Comparison of ENCODE assay signal across 19 cellular contexts in genomic region chr3:46942079-46942478, GRCh38. TPM values are rescaled to one million over a fixed set of nuclear protein-coding genes. Genes with fewer than 3 reads are reported as not detected.
DNase-seq lines count a peak whose midpoint lies in the region; ATAC-seq and TF ChIP-seq lines count a peak whose summit lies in the region.
"Had no signal": no experiment of that assay in that cellular context is flagged by ENCODE, and none has a peak within 500 bp of the region (broad histone marks: within the 10 kb centered on the region; RNA-seq: fewer than 3 reads in every experiment).

No MANE protein-coding gene starts in this region.

- H3K4me3 Mint-ChIP-seq in effector memory CD8-positive, alpha-beta T cell = no peak overlapping the region
- no peak overlapping the region for H3K4me3 Mint-ChIP-seq in stimulated activated naive B cell treated with anti-CD40 and anti-IgM and Interleukin-4, amounts not matched to agents 10 μg/mL and 1 μg/mL and 100 μg/mL, for 72 hours
- H3K4me3 Mint-ChIP-seq in stimulated activated naive CD8-positive, alpha-beta T cell treated with anti-CD3 and anti-CD28 coated beads, Interleukin-15, amount 100 ng/mL, for 72 hours = no peak overlapping the region
- H3K4me3 Mint-ChIP-seq: activated naive CD8-positive, alpha-beta T cell treated with anti-CD3 and anti-CD28 coated beads, Interleukin-2, amount 10 ng/mL, durations not matched to agents 7 days and 5 days; activated T-cell treated with anti-CD3 and anti-CD28 coated beads, Interleukin-2, amount 50 U/mL, for 4 hours had no signal

- no peak for TF ChIP-seq CTCF in Peyer's patch (IDR thresholded peaks at IDR 0.05)

- no peaks in the 10 kb centered on the region for H3K27me3 ChIP-seq in Peyer's patch
- H3K27me3 ChIP-seq in mucosa of rectum (ENCODE audit: control insufficient read depth in 2 of 2, insufficient read depth in 2 of 2, low read length in 2 of 2) = no peaks in the 10 kb centered on the region
- H3K27me3 ChIP-seq: BLaER1 treated with 17β-estradiol and CSF1 and Interleukin-3, amounts not matched to agents 10 nM and 100 nM; cardiac muscle cell; tibial artery had no signal

- H3K4me3 ChIP-seq in Peyer's patch (no peak overlapping the region), mucosa of rectum (ENCODE audit: low read length in 2 of 2) (peak overlapping the region in 1 of 2 donors; percentile 60)
- H3K4me3 ChIP-seq: BLaER1 treated with 17β-estradiol and CSF1 and Interleukin-3, amounts not matched to agents 10 nM and 100 nM; cardiac muscle cell; tibial artery had no signal

- H3K9me3 ChIP-seq in Peyer's patch = no peaks in the 10 kb centered on the region
- no peaks in the 10 kb centered on the region for H3K9me3 ChIP-seq in mucosa of rectum (ENCODE audit: control insufficient read depth in 2 of 2, low read length in 2 of 2)
- H3K9me3 ChIP-seq: tibial artery had no signal

- H3K27me3 Mint-ChIP-seq in effector memory CD8-positive, alpha-beta T cell = no peaks in the 10 kb centered on the region
- H3K27me3 Mint-ChIP-seq in stimulated activated naive B cell treated with anti-CD40 and anti-IgM and Interleukin-4, amounts not matched to agents 10 μg/mL and 1 μg/mL and 100 μg/mL, for 72 hours = no peaks in the 10 kb centered on the region
- no peaks in the 10 kb centered on the region for H3K27me3 Mint-ChIP-seq in stimulated activated naive CD8-positive, alpha-beta T cell treated with anti-CD3 and anti-CD28 coated beads, Interleukin-15, amount 100 ng/mL, for 72 hours
- H3K27me3 Mint-ChIP-seq: activated naive CD8-positive, alpha-beta T cell treated with anti-CD3 and anti-CD28 coated beads, Interleukin-2, amount 10 ng/mL, durations not matched to agents 7 days and 5 days had no signal

- peaks cover 52% of the 10 kb centered on the region for H3K36me3 Mint-ChIP-seq in effector memory CD8-positive, alpha-beta T cell (ENCODE audit: insufficient read depth)
- peaks cover 53 to 78% of the 10 kb centered on the region in 2 donors for H3K36me3 Mint-ChIP-seq in stimulated activated naive B cell treated with anti-CD40 and anti-IgM and Interleukin-4, amounts not matched to agents 10 μg/mL and 1 μg/mL and 100 μg/mL, for 72 hours

- H3K9me3 Mint-ChIP-seq in effector memory CD8-positive, alpha-beta T cell = no peaks in the 10 kb centered on the region
- H3K9me3 Mint-ChIP-seq in stimulated activated naive B cell treated with anti-CD40 and anti-IgM and Interleukin-4, amounts not matched to agents 10 μg/mL and 1 μg/mL and 100 μg/mL, for 72 hours = no peaks in the 10 kb centered on the region
- H3K9me3 Mint-ChIP-seq in stimulated activated naive CD8-positive, alpha-beta T cell treated with anti-CD3 and anti-CD28 coated beads, Interleukin-15, amount 100 ng/mL, for 72 hours = no peaks in the 10 kb centered on the region
- H3K9me3 Mint-ChIP-seq: activated naive CD8-positive, alpha-beta T cell treated with anti-CD3 and anti-CD28 coated beads, Interleukin-2, amount 10 ng/mL, durations not matched to agents 7 days and 5 days; activated T-cell treated with anti-CD3 and anti-CD28 coated beads, Interleukin-2, amount 50 U/mL, for 4 hours had no signal

- peak in 2 of 3 donors; percentile 68 to 75 for DNase-seq in Peyer's patch
- DNase-seq in effector memory CD8-positive, alpha-beta T cell = no peak
- no peak for DNase-seq in stimulated activated naive B cell treated with anti-CD40 and anti-IgM and Interleukin-4, amounts not matched to agents 10 μg/mL and 1 μg/mL and 100 μg/mL, for 72 hours
- DNase-seq in stimulated activated naive CD8-positive, alpha-beta T cell treated with anti-CD3 and anti-CD28 coated beads, Interleukin-15, amount 100 ng/mL, for 72 hours = no peak
- no peak for DNase-seq in MV-4-11 (lab: John Stamatoyannopoulos, UW)
- no peak for DNase-seq in AG08395 (ENCODE audit: low spot score)
- DNase-seq: activated naive CD8-positive, alpha-beta T cell treated with anti-CD3 and anti-CD28 coated beads, Interleukin-2, amount 10 ng/mL, durations not matched to agents 7 days and 5 days; activated T-cell treated with anti-CD3 and anti-CD28 coated beads, Interleukin-2, amount 50 U/mL, for 4 hours; DMS79 treated with DMSO at 0.1 percent for 48 hours; effector memory CD4-positive, alpha-beta T cell; NCI-H526 treated with DMSO at 0.1 percent for 48 hours; nucleus accumbens; stimulated activated CD4-positive, alpha-beta T cell treated with anti-CD3 and anti-CD28 coated beads, Interleukin-4, amount 100 ng/mL, for 24 hours; stimulated activated CD8-positive, alpha-beta memory T cell treated with anti-CD3 and anti-CD28 coated beads, Interleukin-4, amount 100 ng/mL, for 48 hours had no signal

- TF ChIP-seq POLR2A in Peyer's patch (IDR thresholded peaks at IDR 0.05) = peak in 1 of 2 donors; percentile 37

- ATAC-seq in effector memory CD8-positive, alpha-beta T cell (replicated peaks) = no peak
- no peak for ATAC-seq in stimulated activated naive B cell treated with anti-CD40 and anti-IgM and Interleukin-4, amounts not matched to agents 10 μg/mL and 1 μg/mL and 100 μg/mL, for 72 hours (replicated peaks)
- ATAC-seq in GM21367 (IDR thresholded peaks at IDR 0.05; ENCODE audit: unreplicated experiment) = no peak
- ATAC-seq in stimulated activated naive CD8-positive, alpha-beta T cell treated with anti-CD3 and anti-CD28 coated beads, Interleukin-15, amount 100 ng/mL, for 72 hours = no peak
- ATAC-seq: activated T-cell treated with anti-CD3 and anti-CD28 coated beads, Interleukin-2, amount 50 U/mL, for 4 hours had no signal

- H3K36me3 ChIP-seq in Peyer's patch = peaks cover 0 to 29% (median 0%) of the 10 kb centered on the region in 3 donors
- H3K36me3 ChIP-seq in mucosa of rectum (ENCODE audit: control insufficient read depth in 2 of 2, insufficient read depth in 2 of 2, low read length in 2 of 2) = peaks cover 9 to 32% of the 10 kb centered on the region in 2 donors
- H3K36me3 ChIP-seq: cardiac muscle cell had no signal

- H3K4me1 ChIP-seq in Peyer's patch = peaks cover 3 to 86% (median 28%) of the 10 kb centered on the region in 4 donors
- peaks cover 56 to 61% of the 10 kb centered on the region in 2 donors for H3K4me1 ChIP-seq in mucosa of rectum (ENCODE audit: control insufficient read depth in 2 of 2, insufficient read depth in 2 of 2, low read length in 2 of 2)

- H3K9ac ChIP-seq in mucosa of rectum (ENCODE audit: low read depth in 1 of 2, low read length in 2 of 2) = peak overlapping the region in 1 of 2 donors; percentile 68
- H3K9ac ChIP-seq: BLaER1 treated with 17β-estradiol and CSF1 and Interleukin-3, amounts not matched to agents 10 nM and 100 nM had no signal

- peak overlapping the region in 3 of 4 donors; percentile 81 to 91 (median 90) for H3K27ac ChIP-seq in Peyer's patch
- H3K27ac ChIP-seq in mucosa of rectum (ENCODE audit: low read depth in 2 of 2, low read length in 2 of 2) = peak overlapping the region; percentile 88 to 90
- H3K27ac ChIP-seq: BLaER1 treated with 17β-estradiol and CSF1 and Interleukin-3, amounts not matched to agents 10 nM and 100 nM; tibial artery had no signal

- H3K27ac Mint-ChIP-seq in effector memory CD8-positive, alpha-beta T cell = peak overlapping the region; percentile 41 to 70
- peak overlapping the region; percentile 88 for H3K27ac Mint-ChIP-seq in stimulated activated naive B cell treated with anti-CD40 and anti-IgM and Interleukin-4, amounts not matched to agents 10 μg/mL and 1 μg/mL and 100 μg/mL, for 72 hours
- no peak overlapping the region for H3K27ac Mint-ChIP-seq in stimulated activated naive CD8-positive, alpha-beta T cell treated with anti-CD3 and anti-CD28 coated beads, Interleukin-15, amount 100 ng/mL, for 72 hours

- peaks cover 63 to 74% of the 10 kb centered on the region in 2 donors for H3K4me1 Mint-ChIP-seq in effector memory CD8-positive, alpha-beta T cell (ENCODE audit: low read depth in 2 of 2)
- H3K4me1 Mint-ChIP-seq in stimulated activated naive B cell treated with anti-CD40 and anti-IgM and Interleukin-4, amounts not matched to agents 10 μg/mL and 1 μg/mL and 100 μg/mL, for 72 hours = peaks cover 76 to 97% of the 10 kb centered on the region in 2 donors
- peaks cover 76% of the 10 kb centered on the region for H3K4me1 Mint-ChIP-seq in stimulated activated naive CD8-positive, alpha-beta T cell treated with anti-CD3 and anti-CD28 coated beads, Interleukin-15, amount 100 ng/mL, for 72 hours

RNA-seq across cellular contexts. Expression of gene CCDC12, which starts 34.5 kb away (rescaled TPM):
- total RNA-seq in Peyer's patch = 10 to 100 TPM; 41.7 to 90.0 (median 59.2) TPM

RNA-seq across cellular contexts. Expression of gene NBEAL2, which starts 37.4 kb away (rescaled TPM):
- 100 to 1,000 TPM; 111 to 304 (median 229) TPM for total RNA-seq in Peyer's patch

Comparison
In these comparisons a context has a peak if more than half of its experiments do, and no peak if none do; other contexts are left out.
1. DNase-seq: peak in Peyer's patch (2 of 3); none in effector memory CD8-positive, alpha-beta T cell (0 of 3), stimulated activated naive B cell treated with anti-CD40 and anti-IgM and Interleukin-4, amounts not matched to agents 10 μg/mL and 1 μg/mL and 100 μg/mL, for 72 hours (single experiment), stimulated activated naive CD8-positive, alpha-beta T cell treated with anti-CD3 and anti-CD28 coated beads, Interleukin-15, amount 100 ng/mL, for 72 hours (0 of 2), MV-4-11 (single experiment) and AG08395 (single experiment).
2. H3K27ac Mint-ChIP-seq: peak in effector memory CD8-positive, alpha-beta T cell (2 of 2) and stimulated activated naive B cell treated with anti-CD40 and anti-IgM and Interleukin-4, amounts not matched to agents 10 μg/mL and 1 μg/mL and 100 μg/mL, for 72 hours (single experiment); none in stimulated activated naive CD8-positive, alpha-beta T cell treated with anti-CD3 and anti-CD28 coated beads, Interleukin-15, amount 100 ng/mL, for 72 hours (0 of 2).